17 cellular contexts compared by ENCODE assay signal in genomic region chr2:225764346-225764745, GRCh38.
DNase-seq lines count a peak whose midpoint lies in the region; ATAC-seq and TF ChIP-seq lines count a peak whose summit lies in the region.
"Had no signal": no experiment of that assay in that cellular context is flagged by ENCODE, and none has a peak within 500 bp of the region (broad histone marks: within the 10 kb centered on the region; RNA-seq: fewer than 3 reads in every experiment).

No MANE protein-coding gene starts in this region.

- peak overlapping the region; percentile 67 to 81 (median 76) for H3K27ac ChIP-seq in esophagus muscularis mucosa (replicated peaks in 1 of 4)
- peak overlapping the region; percentile 72 to 78 for H3K27ac ChIP-seq in tibial artery
- peak overlapping the region in 1 of 2 donors; percentile 30 for H3K27ac ChIP-seq in aorta (ENCODE audit: low read depth in 1 of 2, low read length in 2 of 2)

- H3K4me1 Mint-ChIP-seq in chondrocyte (ENCODE audit: low read depth), result peaks cover 44% of the 10 kb centered on the region
- H3K4me1 Mint-ChIP-seq: CD14-positive monocyte had no signal

- intact Hi-C loops in esophagus muscularis mucosa (cut with DNase I) (no loop called here), tibial artery (cut with DNase I; ENCODE audit: low total_unique reads) (no loop called here), aorta (cut with DNase I) (no loop called here), left cardiac atrium (cut with DNase I) (no loop called here)

- ATAC-seq in SK-N-SH treated with all-trans-retinoic acid at 6 μM for 48 hours, result peak; percentile 34
- no peak for ATAC-seq in aorta (ENCODE audit: low FRiP score)
- ATAC-seq in left cardiac atrium, result no peak
- ATAC-seq: PC-3 had no signal

- H3K9me3 Mint-ChIP-seq in chondrocyte (ENCODE audit: low read depth), result no peaks in the 10 kb centered on the region

- H3K27me3 ChIP-seq in esophagus muscularis mucosa (no peaks in the 10 kb centered on the region), tibial artery (no peaks in the 10 kb centered on the region), aorta (ENCODE audit: control insufficient read depth in 1 of 2, insufficient read depth in 2 of 2, low read length in 1 of 2) (no peaks in the 10 kb centered on the region)

- DNase-seq in esophagus muscularis mucosa (ENCODE audit: extremely low spot score) (no peak), iris pigment epithelial cell (ENCODE audit: low read depth) (peak; percentile 65), tibial artery (no peak), chondrocyte (ENCODE audit: low spot score) (no peak), aorta (no peak), left cardiac atrium (no peak)
- DNase-seq: DMS79 treated with DMSO at 0.1 percent for 48 hours, KG1, NCI-H1417 treated with DMSO at 0.1 percent for 48 hours, NCI-H187 treated with DMSO at 0.1 percent for 48 hours, NCI-H226, NCI-H524, PC-3, RPMI8226, SHP77 treated with DMSO at 0.1 percent for 48 hours had no signal

- no peak overlapping the region for H3K4me3 ChIP-seq in esophagus muscularis mucosa
- no peak overlapping the region for H3K4me3 ChIP-seq in tibial artery
- H3K4me3 ChIP-seq in aorta (ENCODE audit: low read length in 2 of 2), result no peak overlapping the region

- no peak for TF ChIP-seq CTCF in esophagus muscularis mucosa (IDR thresholded peaks at IDR 0.05)
- no peak for TF ChIP-seq CTCF in tibial artery (IDR thresholded peaks at IDR 0.05)
- no peak for TF ChIP-seq CTCF in chondrocyte (IDR thresholded peaks at IDR 0.05)

- TF ChIP-seq POLR2A in esophagus muscularis mucosa (IDR thresholded peaks at IDR 0.05; ENCODE audit: low read depth), result no peak

- H3K9me3 ChIP-seq in esophagus muscularis mucosa (no peaks in the 10 kb centered on the region), tibial artery (no peaks in the 10 kb centered on the region), aorta (ENCODE audit: control insufficient read depth, low read length) (no peaks in the 10 kb centered on the region)

- WGBS in esophagus muscularis mucosa, result 77% methylated on average over 5 of the region's 5 CpGs
- 87 to 88% methylated on average over 5 of the region's 5 CpGs for WGBS in aorta, 2 donors

- no peak overlapping the region for H3K4me3 Mint-ChIP-seq in chondrocyte (ENCODE audit: unreplicated experiment)
- H3K4me3 Mint-ChIP-seq: CD14-positive monocyte had no signal

- no peak for TF ChIP-seq EP300 in esophagus muscularis mucosa (IDR thresholded peaks at IDR 0.05)

- H3K27ac Mint-ChIP-seq in chondrocyte (ENCODE audit: unreplicated experiment), result no peak overlapping the region
- H3K27ac Mint-ChIP-seq: CD14-positive monocyte had no signal

- H3K4me1 ChIP-seq in esophagus muscularis mucosa (peaks cover 0 to 35% (median 33%) of the 10 kb centered on the region in 4 donors), tibial artery (peaks cover 0 to 40% (median 21%) of the 10 kb centered on the region in 4 donors), aorta (ENCODE audit: control insufficient read depth in 1 of 2, insufficient read depth in 2 of 2, low read length in 2 of 2) (no peaks in the 10 kb centered on the region)

- no peaks in the 10 kb centered on the region for H3K36me3 Mint-ChIP-seq in chondrocyte (ENCODE audit: low read depth)
- H3K36me3 Mint-ChIP-seq: CD14-positive monocyte had no signal

- no peaks in the 10 kb centered on the region for H3K36me3 ChIP-seq in esophagus muscularis mucosa
- no peaks in the 10 kb centered on the region for H3K36me3 ChIP-seq in tibial artery
- no peaks in the 10 kb centered on the region for H3K36me3 ChIP-seq in aorta (ENCODE audit: control insufficient read depth in 1 of 2, insufficient read depth in 2 of 2, low read length in 1 of 2)

- H3K27me3 Mint-ChIP-seq in chondrocyte (ENCODE audit: low read depth), result no peaks in the 10 kb centered on the region

TF ChIP-seq in SK-N-SH treated with all-trans-retinoic acid at 6 μM for 48 hours, 23 proteins besides CTCF, POLR2A, EP300 and RAD21:
- TF ChIP-seq ZNF565 (CRISPR knock-in tag; conservative IDR thresholded peaks at IDR 0.05; ENCODE audit: low read depth), result no peak
- TF ChIP-seq ZNF70 (CRISPR knock-in tag; IDR thresholded peaks at IDR 0.05), result no peak
- no peak for TF ChIP-seq ZC3H10 (CRISPR knock-in tag; IDR thresholded peaks at IDR 0.05)
- no peak for TF ChIP-seq GLIS3 (CRISPR knock-in tag; IDR thresholded peaks at IDR 0.05)
- TF ChIP-seq ZFP3 (CRISPR knock-in tag; IDR thresholded peaks at IDR 0.05), result no peak
- TF ChIP-seq PATZ1 (CRISPR knock-in tag; IDR thresholded peaks at IDR 0.05; ENCODE audit: borderline replicate concordance), result no peak
- TF ChIP-seq OSR1 (CRISPR knock-in tag; IDR thresholded peaks at IDR 0.05), result no peak
- no peak for TF ChIP-seq ISL1 (CRISPR knock-in tag; IDR thresholded peaks at IDR 0.05)
- no peak for TF ChIP-seq POU6F1 (CRISPR knock-in tag; IDR thresholded peaks at IDR 0.05; ENCODE audit: borderline replicate concordance, low read depth)
- no peak for TF ChIP-seq CSRNP3 (CRISPR knock-in tag; IDR thresholded peaks at IDR 0.05)
- TF ChIP-seq TCF4 (CRISPR knock-in tag; IDR thresholded peaks at IDR 0.05; ENCODE audit: borderline replicate concordance), result no peak
- TF ChIP-seq BACH2 (CRISPR knock-in tag; IDR thresholded peaks at IDR 0.05; ENCODE audit: borderline replicate concordance), result no peak
- TF ChIP-seq ZNF8 (CRISPR knock-in tag; IDR thresholded peaks at IDR 0.05), result no peak
- no peak for TF ChIP-seq TOX (CRISPR knock-in tag; IDR thresholded peaks at IDR 0.05; ENCODE audit: borderline replicate concordance)
- TF ChIP-seq ESRRG (CRISPR knock-in tag; IDR thresholded peaks at IDR 0.05), result no peak
- TF ChIP-seq PPARA (CRISPR knock-in tag; IDR thresholded peaks at IDR 0.05; ENCODE audit: borderline replicate concordance), result no peak
- TF ChIP-seq SNAI2 (CRISPR knock-in tag; IDR thresholded peaks at IDR 0.05), result no peak
